15 cellular contexts compared by ENCODE assay signal in the genomic region with DNA sequence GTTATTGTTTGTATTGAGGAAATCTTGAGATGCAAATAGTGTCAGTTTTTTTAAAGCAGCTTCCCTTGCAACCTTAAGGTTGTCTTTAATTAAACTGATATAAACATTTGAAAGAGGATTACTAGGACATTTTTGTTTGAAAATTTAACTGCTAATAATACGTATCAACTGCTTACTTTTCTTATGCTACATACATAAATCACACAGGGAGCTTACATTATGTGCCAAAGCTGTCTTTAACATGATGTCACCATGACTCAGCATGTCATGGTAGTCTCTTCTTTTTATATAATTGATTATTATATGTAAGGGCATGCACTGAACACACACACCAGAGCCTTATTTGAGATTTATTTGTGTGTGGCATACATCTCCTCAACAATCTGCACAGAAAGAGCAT.
DNase-seq lines count a peak whose midpoint lies in the region; ATAC-seq and TF ChIP-seq lines count a peak whose summit lies in the region.
"Had no signal": no experiment of that assay in that cellular context is flagged by ENCODE, and none has a peak within 500 bp of the region (broad histone marks: within the 10 kb centered on the region; RNA-seq: fewer than 3 reads in every experiment).

No MANE protein-coding gene starts in this region.

- ATAC-seq in Right ventricle myocardium inferior (no peak), GM19397 (IDR thresholded peaks at IDR 0.05; ENCODE audit: unreplicated experiment) (no peak)
- ATAC-seq: gastroesophageal sphincter had no signal

- H3K4me3 ChIP-seq in MG63: no peak overlapping the region
- no peak overlapping the region for H3K4me3 ChIP-seq in foreskin fibroblast (ENCODE audit: low read depth in 1 of 2, low read length in 2 of 2)
- no peak overlapping the region for H3K4me3 ChIP-seq in effector memory CD4-positive, alpha-beta T cell (ENCODE audit: insufficient read depth, low read depth, low read length, poor library complexity, severe bottlenecking)
- H3K4me3 ChIP-seq: gastroesophageal sphincter, left ventricle myocardium inferior, vagina had no signal

- no peak overlapping the region for H3K27ac ChIP-seq in effector memory CD4-positive, alpha-beta T cell (ENCODE audit: insufficient read depth, low read length, poor library complexity, severe bottlenecking)
- H3K27ac ChIP-seq: C4-2B, gastroesophageal sphincter, left ventricle myocardium inferior, vagina, VCaP had no signal

- DNase-seq in DMS53 treated with DMSO at 0.1 percent for 48 hours (lab: John Stamatoyannopoulos, UW; ENCODE audit: unreplicated experiment) (peak; percentile 72), MG63 (peak; percentile 9), amniotic epithelial cell (ENCODE audit: low read depth) (peak; percentile 68), foreskin fibroblast (peak; percentile 60 to 84), Right ventricle myocardium inferior (ENCODE audit: missing footprints) (no peak), mucosa of gallbladder (ENCODE audit: low spot score) (no peak)
- DNase-seq in effector memory CD4-positive, alpha-beta T cell: no peak
- DNase-seq: left ventricle myocardium inferior; NCI-H1694; stimulated activated CD8-positive, alpha-beta memory T cell treated with anti-CD3 and anti-CD28 coated beads, Interleukin-4, amount 100 ng/mL, for 48 hours had no signal

- H3K36me3 ChIP-seq in MG63: no peaks in the 10 kb centered on the region
- no peaks in the 10 kb centered on the region for H3K36me3 ChIP-seq in effector memory CD4-positive, alpha-beta T cell (ENCODE audit: control insufficient read depth, insufficient read depth, low read length)
- H3K36me3 ChIP-seq: gastroesophageal sphincter, left ventricle myocardium inferior, vagina had no signal

- intact Hi-C loops in Right ventricle myocardium inferior (cut with DNase I): no loop called here

- H3K9me3 ChIP-seq in MG63: no peaks in the 10 kb centered on the region
- no peaks in the 10 kb centered on the region for H3K9me3 ChIP-seq in effector memory CD4-positive, alpha-beta T cell (ENCODE audit: control insufficient read depth, low read length)
- H3K9me3 ChIP-seq: gastroesophageal sphincter, left ventricle myocardium inferior, vagina had no signal

- TF ChIP-seq CTCF in foreskin fibroblast (IDR thresholded peaks at IDR 0.05; ENCODE audit: low read depth, low read length): no peak

- H3K27me3 ChIP-seq in MG63: no peaks in the 10 kb centered on the region
- no peaks in the 10 kb centered on the region for H3K27me3 ChIP-seq in effector memory CD4-positive, alpha-beta T cell (replicated peaks; ENCODE audit: control insufficient read depth, insufficient read depth, low read length, poor library complexity, severe bottlenecking)
- H3K27me3 ChIP-seq: gastroesophageal sphincter, vagina had no signal

- no peaks in the 10 kb centered on the region for H3K4me1 ChIP-seq in effector memory CD4-positive, alpha-beta T cell (ENCODE audit: control insufficient read depth, insufficient read depth, low read length, poor library complexity, severe bottlenecking)
- H3K4me1 ChIP-seq: gastroesophageal sphincter, left ventricle myocardium inferior, vagina had no signal

Comparison
In these comparisons a context has a peak if more than half of its experiments do, and no peak if none do; other contexts are left out.
1. DNase-seq: peak in DMS53 treated with DMSO at 0.1 percent for 48 hours (single experiment), MG63 (single experiment), amniotic epithelial cell (single experiment) and foreskin fibroblast (2 of 2); none in Right ventricle myocardium inferior (single experiment), mucosa of gallbladder (single experiment) and effector memory CD4-positive, alpha-beta T cell (0 of 3).